Comparison of ENCODE assay signal across 8 cellular contexts in the genomic region with DNA sequence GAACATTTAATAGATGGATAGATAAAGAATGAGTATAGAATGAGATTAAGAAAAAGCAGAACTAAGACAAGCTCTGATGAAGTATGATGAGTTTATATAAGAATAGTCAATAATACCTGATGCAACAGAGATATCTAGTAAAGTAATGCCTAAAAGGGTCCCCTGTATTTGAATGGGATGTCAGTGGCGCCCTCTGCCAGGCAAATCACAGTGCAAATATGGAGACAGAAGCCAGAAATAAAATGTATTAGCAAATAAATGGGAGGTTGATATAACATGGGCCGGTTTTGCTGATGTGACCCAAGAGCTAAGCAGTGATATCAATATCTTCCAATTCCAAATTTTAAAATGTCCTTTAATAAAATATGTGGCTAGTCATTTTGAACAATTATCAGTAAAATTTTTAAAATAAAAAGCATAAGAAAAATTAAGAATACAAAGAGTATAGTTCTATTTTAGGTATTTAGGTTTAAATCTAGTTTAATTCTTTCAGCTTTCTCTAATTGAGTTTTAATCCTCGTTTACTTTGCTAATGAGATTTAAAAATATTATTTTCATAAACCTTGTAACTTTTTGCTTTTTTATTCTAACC.
DNase-seq lines count a peak whose midpoint lies in the region; ATAC-seq, FAIRE-seq and TF ChIP-seq lines count a peak whose summit lies in the region.

No MANE protein-coding gene starts in this region.

- H4K20me1 ChIP-seq in SK-N-SH (ENCODE audit: insufficient read depth): no peaks in the 10 kb centered on the region

- H3K4me1 ChIP-seq in SK-N-SH (ENCODE audit: control insufficient read depth in 1 of 2, insufficient read depth in 2 of 2, low read depth in 1 of 2, low read length in 1 of 2): peaks cover 0 to 7% of the 10 kb centered on the region in 2 experiments; a peak in 2 of 4 replicates

- TF ChIP-seq POLR2A in lower leg skin (IDR thresholded peaks at IDR 0.05): no peak

- H3K36me3 ChIP-seq in SK-N-SH (replicated peaks in 1 of 2; ENCODE audit: control insufficient read depth in 1 of 2, insufficient read depth in 2 of 2, low read length in 1 of 2) (peaks cover 0 to 25% of the 10 kb centered on the region in 2 experiments), bronchial epithelial cell (ENCODE audit: control insufficient read depth, insufficient read depth, low read length) (no peaks in the 10 kb centered on the region)

- FAIRE-seq in bronchial epithelial cell (lab: Jason Lieb, UNC): no peak

- H3K36me3 Mint-ChIP-seq in memory B cell: peaks cover 3% of the 10 kb centered on the region

- no peaks in the 10 kb centered on the region for H3K9me3 ChIP-seq in SK-N-SH

- peaks cover 62% of the 10 kb centered on the region for H3K79me2 ChIP-seq in SK-N-SH (ENCODE audit: insufficient read depth)

- H2AFZ ChIP-seq in SK-N-SH (ENCODE audit: low read depth): no peak overlapping the region

- TF ChIP-seq EP300 in SK-N-SH (IDR thresholded peaks at IDR 0.05; ENCODE audit: borderline replicate concordance in 1 of 2, low read depth in 1 of 2, low read length in 1 of 2): no peak

- H3K27ac Mint-ChIP-seq in memory B cell: no peak overlapping the region

- TF ChIP-seq CTCF in AG09319 (IDR thresholded peaks at IDR 0.05; ENCODE audit: low read depth, low read length): peak; percentile 63
- peak; percentile 48 for TF ChIP-seq CTCF in GM12873 (IDR thresholded peaks at IDR 0.05; ENCODE audit: insufficient read depth, low read depth, low read length, missing control alignments)
- TF ChIP-seq CTCF in SK-N-SH (IDR thresholded peaks at IDR 0.05): peak; percentile 76
- TF ChIP-seq CTCF in bronchial epithelial cell (IDR thresholded peaks at IDR 0.05; ENCODE audit: insufficient read depth, low read length, severe bottlenecking): peak; percentile 42
- TF ChIP-seq CTCF in lower leg skin (IDR thresholded peaks at IDR 0.05): no peak

- ATAC-seq in memory B cell (ENCODE audit: low read depth): peak; percentile 88
- no peak for ATAC-seq in HG03442 (IDR thresholded peaks at IDR 0.05; ENCODE audit: unreplicated experiment)
- ATAC-seq in GM21528 (IDR thresholded peaks at IDR 0.05; ENCODE audit: low FRiP score, unreplicated experiment): no peak

- H3K27ac ChIP-seq in SK-N-SH (ENCODE audit: low read depth in 2 of 2, low read length in 1 of 2): no peak overlapping the region

- WGBS in SK-N-SH (ENCODE audit: low lambda C conversion rate): 42% methylated on average over 3 of the region's 3 CpGs
- WGBS in lower leg skin, 2 donors: 71 to 76% methylated on average over 3 of the region's 3 CpGs

- no peak overlapping the region for H3K9ac ChIP-seq in SK-N-SH

- no peaks in the 10 kb centered on the region for H3K27me3 Mint-ChIP-seq in memory B cell

- POLR2A ChIA-PET in SK-N-SH (lab: Yijun Ruan, JAX): no interaction called here

- no peaks in the 10 kb centered on the region for H3K9me3 Mint-ChIP-seq in memory B cell

- intact Hi-C loops in lower leg skin (cut with DNase I; ENCODE audit: low total_unique reads): loop anchor here (10.0 kb wide), 1 partner anchor 69 kb away; no protein-coding TSS in a partner anchor

- H3K4me3 ChIP-seq in SK-N-SH (ENCODE audit: low read depth in 2 of 2, low read length in 1 of 2) (no peak overlapping the region), bronchial epithelial cell (ENCODE audit: low read depth, low read length) (no peak overlapping the region), lower leg skin (ENCODE audit: low read depth, poor library complexity, severe bottlenecking) (no peak overlapping the region)

- H3K4me1 Mint-ChIP-seq in memory B cell: peaks cover 6% of the 10 kb centered on the region

- CTCF ChIA-PET in SK-N-SH (lab: Yijun Ruan, JAX): interaction anchor here (0.5 to 2.5 kb wide), 26 partner anchors 9 to 1980 kb away, joined by 3 to 15 read pairs (median 3); no protein-coding TSS in a partner anchor

- no peaks in the 10 kb centered on the region for H3K27me3 ChIP-seq in SK-N-SH (ENCODE audit: insufficient read depth)
- H3K27me3 ChIP-seq in bronchial epithelial cell (ENCODE audit: control insufficient read depth, insufficient read depth, low read length): no peaks in the 10 kb centered on the region

- TF ChIP-seq RAD21 in SK-N-SH (IDR thresholded peaks at IDR 0.05; ENCODE audit: low read length): peak; percentile 69

- H3K4me3 Mint-ChIP-seq in memory B cell: no peak overlapping the region

- DNase-seq in AG09319 (ENCODE audit: extremely low read depth, low read depth) (peak; percentile 31), SK-N-SH (peak; percentile 65), bronchial epithelial cell (ENCODE audit: low read depth) (peak; percentile 57), memory B cell (ENCODE audit: low spot score in 2 of 2) (peak in 1 of 2 donors; percentile 21), lower leg skin (ENCODE audit: low spot score in 2 of 2) (no peak)

- no peak overlapping the region for H3K4me2 ChIP-seq in SK-N-SH

- H3F3A ChIP-seq in SK-N-SH (replicated peaks; ENCODE audit: insufficient read depth): peaks cover 15% of the 10 kb centered on the region

- no peaks in the 10 kb centered on the region for H3K9me2 ChIP-seq in SK-N-SH

TF ChIP-seq in SK-N-SH, 30 proteins besides CTCF, POLR2A, EP300 and RAD21:
- peak; percentile 63 for TF ChIP-seq SMC3 (IDR thresholded peaks at IDR 0.05; ENCODE audit: low read depth, low read length)
- TF ChIP-seq, protein P1, sequence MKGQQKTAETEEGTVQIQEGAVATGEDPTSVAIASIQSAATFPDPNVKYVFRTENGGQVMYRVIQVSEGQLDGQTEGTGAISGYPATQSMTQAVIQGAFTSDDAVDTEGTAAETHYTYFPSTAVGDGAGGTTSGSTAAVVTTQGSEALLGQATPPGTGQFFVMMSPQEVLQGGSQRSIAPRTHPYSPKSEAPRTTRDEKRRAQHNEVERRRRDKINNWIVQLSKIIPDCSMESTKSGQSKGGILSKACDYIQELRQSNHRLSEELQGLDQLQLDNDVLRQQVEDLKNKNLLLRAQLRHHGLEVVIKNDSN (IDR thresholded peaks at IDR 0.05; ENCODE audit: borderline replicate concordance, low read depth): no peak
- TF ChIP-seq FOXM1 (IDR thresholded peaks at IDR 0.05; ENCODE audit: low read depth): no peak
- 0 out of 2 replicates have a peak, but pooled peaks have one; percentile 11 for TF ChIP-seq RCOR1 (IDR thresholded peaks at IDR 0.05; ENCODE audit: low read length)
- TF ChIP-seq NFIC (IDR thresholded peaks at IDR 0.05; ENCODE audit: borderline replicate concordance): no peak

Comparison
In these comparisons a context has a peak if more than half of its experiments do, and no peak if none do; other contexts are left out.
1. DNase-seq: peak in AG09319 (single experiment), SK-N-SH (single experiment) and bronchial epithelial cell (single experiment); none in lower leg skin (0 of 2).
2. CTCF ChIP-seq: peak in AG09319 (single experiment), GM12873 (single experiment), SK-N-SH (single experiment) and bronchial epithelial cell (single experiment); none in lower leg skin (0 of 3).